1 cellular context compared by ENCODE assay signal in the genomic region with DNA sequence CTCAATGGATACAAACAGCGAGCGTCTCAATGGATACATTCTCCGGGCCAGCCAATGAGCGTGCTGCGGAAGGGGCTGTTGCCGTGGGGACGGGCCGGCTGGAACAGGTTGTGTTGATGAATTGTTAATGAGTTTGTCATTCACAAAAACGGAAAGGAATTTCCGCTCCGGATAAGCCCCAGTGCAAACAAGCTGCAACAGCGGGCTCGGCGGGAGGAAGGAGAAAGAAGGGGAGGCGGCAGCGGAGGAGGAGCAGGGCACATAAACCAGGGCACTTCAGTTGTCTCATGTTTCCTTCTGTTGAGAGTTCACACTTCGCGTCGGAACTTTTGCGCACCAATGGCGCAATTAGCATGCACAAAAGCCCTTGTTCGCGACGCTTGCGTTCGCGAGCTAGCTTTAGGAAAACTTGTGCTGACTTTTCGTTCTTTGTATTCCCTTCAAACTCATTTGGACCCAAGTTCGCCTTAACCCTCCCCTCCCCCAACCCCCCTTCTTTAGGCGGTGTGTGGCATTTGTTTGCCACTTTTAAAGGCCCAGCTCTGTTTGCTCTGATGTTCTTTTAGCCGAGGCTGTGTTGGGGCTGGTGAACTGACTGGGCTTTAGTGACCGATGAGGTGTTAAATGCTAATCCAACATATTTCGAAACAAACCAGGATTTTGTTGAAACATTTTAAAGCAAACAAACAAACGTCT.
TF ChIP-seq lines count a peak whose summit lies in the region.

A gene with protein sequence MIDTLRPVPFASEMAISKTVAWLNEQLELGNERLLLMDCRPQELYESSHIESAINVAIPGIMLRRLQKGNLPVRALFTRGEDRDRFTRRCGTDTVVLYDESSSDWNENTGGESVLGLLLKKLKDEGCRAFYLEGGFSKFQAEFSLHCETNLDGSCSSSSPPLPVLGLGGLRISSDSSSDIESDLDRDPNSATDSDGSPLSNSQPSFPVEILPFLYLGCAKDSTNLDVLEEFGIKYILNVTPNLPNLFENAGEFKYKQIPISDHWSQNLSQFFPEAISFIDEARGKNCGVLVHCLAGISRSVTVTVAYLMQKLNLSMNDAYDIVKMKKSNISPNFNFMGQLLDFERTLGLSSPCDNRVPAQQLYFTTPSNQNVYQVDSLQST (minus strand): TSS at position 10 of the 696 bp plus-strand sequence. CDS start 462 bp downstream, outside the sequence.

TF ChIP-seq in HepG2, 621 proteins besides CTCF, POLR2A, EP300 and RAD21 (continues in another document):
- TF ChIP-seq ZNF205 (CRISPR knock-in tag; IDR thresholded peaks at IDR 0.05) = peak; percentile 83
- TF ChIP-seq NKX3-1 (CRISPR knock-in tag; IDR thresholded peaks at IDR 0.05) = no peak; the same call in none of the 2 replicates
- TF ChIP-seq, protein P1, sequence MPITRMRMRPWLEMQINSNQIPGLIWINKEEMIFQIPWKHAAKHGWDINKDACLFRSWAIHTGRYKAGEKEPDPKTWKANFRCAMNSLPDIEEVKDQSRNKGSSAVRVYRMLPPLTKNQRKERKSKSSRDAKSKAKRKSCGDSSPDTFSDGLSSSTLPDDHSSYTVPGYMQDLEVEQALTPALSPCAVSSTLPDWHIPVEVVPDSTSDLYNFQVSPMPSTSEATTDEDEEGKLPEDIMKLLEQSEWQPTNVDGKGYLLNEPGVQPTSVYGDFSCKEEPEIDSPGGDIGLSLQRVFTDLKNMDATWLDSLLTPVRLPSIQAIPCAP (CRISPR knock-in tag; IDR thresholded peaks at IDR 0.05; ENCODE audit: low read depth) = no peak
- TF ChIP-seq, protein P2, sequence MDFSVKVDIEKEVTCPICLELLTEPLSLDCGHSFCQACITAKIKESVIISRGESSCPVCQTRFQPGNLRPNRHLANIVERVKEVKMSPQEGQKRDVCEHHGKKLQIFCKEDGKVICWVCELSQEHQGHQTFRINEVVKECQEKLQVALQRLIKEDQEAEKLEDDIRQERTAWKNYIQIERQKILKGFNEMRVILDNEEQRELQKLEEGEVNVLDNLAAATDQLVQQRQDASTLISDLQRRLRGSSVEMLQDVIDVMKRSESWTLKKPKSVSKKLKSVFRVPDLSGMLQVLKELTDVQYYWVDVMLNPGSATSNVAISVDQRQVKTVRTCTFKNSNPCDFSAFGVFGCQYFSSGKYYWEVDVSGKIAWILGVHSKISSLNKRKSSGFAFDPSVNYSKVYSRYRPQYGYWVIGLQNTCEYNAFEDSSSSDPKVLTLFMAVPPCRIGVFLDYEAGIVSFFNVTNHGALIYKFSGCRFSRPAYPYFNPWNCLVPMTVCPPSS (IDR thresholded peaks at IDR 0.05) = no peak
- TF ChIP-seq ZNF264 (CRISPR knock-in tag; IDR thresholded peaks at IDR 0.05) = no peak
- TF ChIP-seq SNRNP70 (IDR thresholded peaks at IDR 0.05; ENCODE audit: low read depth, low read length) = no peak
- peak; percentile 46; the same call in 1 of the 2 replicates for TF ChIP-seq ZBTB7B (CRISPR knock-in tag; IDR thresholded peaks at IDR 0.05)
- peak; percentile 72 for TF ChIP-seq ZSCAN29 (CRISPR knock-in tag; conservative IDR thresholded peaks at IDR 0.05)
- TF ChIP-seq ZNF558 (CRISPR knock-in tag; IDR thresholded peaks at IDR 0.05; ENCODE audit: borderline replicate concordance) = peak; percentile 90; the same call in 1 of the 2 replicates
- TF ChIP-seq KAT7 (CRISPR knock-in tag; IDR thresholded peaks at IDR 0.05; ENCODE audit: borderline replicate concordance) = no peak
- TF ChIP-seq MAZ (IDR thresholded peaks at IDR 0.05; ENCODE audit: borderline replicate concordance, low read depth, low read length) = peak; percentile 54
- peak; percentile 75 for TF ChIP-seq MAZ (CRISPR knock-in tag; IDR thresholded peaks at IDR 0.05; ENCODE audit: low read depth)
- no peak for TF ChIP-seq FOXA1 (IDR thresholded peaks at IDR 0.05)
- TF ChIP-seq FOXA1 (CRISPR knock-in tag; IDR thresholded peaks at IDR 0.05) = peak; percentile 95
- no peak for TF ChIP-seq NFIB (CRISPR knock-in tag; IDR thresholded peaks at IDR 0.05; ENCODE audit: borderline replicate concordance)
- TF ChIP-seq GATA4 (IDR thresholded peaks at IDR 0.05; ENCODE audit: borderline replicate concordance, low read depth) = peak; percentile 92; the same call in 1 of the 2 replicates
- TF ChIP-seq SP5 (CRISPR knock-in tag; IDR thresholded peaks at IDR 0.05; ENCODE audit: borderline replicate concordance, low read depth) = peak; percentile 99
- TF ChIP-seq NFYC (CRISPR knock-in tag; IDR thresholded peaks at IDR 0.05) = peak; percentile 85
- TF ChIP-seq, protein P3, sequence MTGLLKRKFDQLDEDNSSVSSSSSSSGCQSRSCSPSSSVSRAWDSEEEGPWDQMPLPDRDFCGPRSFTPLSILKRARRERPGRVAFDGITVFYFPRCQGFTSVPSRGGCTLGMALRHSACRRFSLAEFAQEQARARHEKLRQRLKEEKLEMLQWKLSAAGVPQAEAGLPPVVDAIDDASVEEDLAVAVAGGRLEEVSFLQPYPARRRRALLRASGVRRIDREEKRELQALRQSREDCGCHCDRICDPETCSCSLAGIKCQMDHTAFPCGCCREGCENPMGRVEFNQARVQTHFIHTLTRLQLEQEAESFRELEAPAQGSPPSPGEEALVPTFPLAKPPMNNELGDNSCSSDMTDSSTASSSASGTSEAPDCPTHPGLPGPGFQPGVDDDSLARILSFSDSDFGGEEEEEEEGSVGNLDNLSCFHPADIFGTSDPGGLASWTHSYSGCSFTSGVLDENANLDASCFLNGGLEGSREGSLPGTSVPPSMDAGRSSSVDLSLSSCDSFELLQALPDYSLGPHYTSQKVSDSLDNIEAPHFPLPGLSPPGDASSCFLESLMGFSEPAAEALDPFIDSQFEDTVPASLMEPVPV (CRISPR knock-in tag; IDR thresholded peaks at IDR 0.05) = peak; percentile 21; the same call in 1 of the 2 replicates
- peak; percentile 50; the same call in 1 of the 2 replicates for TF ChIP-seq ZNF737 (CRISPR knock-in tag; IDR thresholded peaks at IDR 0.05; ENCODE audit: borderline replicate concordance)
- no peak for TF ChIP-seq POLR2AphosphoS2 (IDR thresholded peaks at IDR 0.05; ENCODE audit: low read depth, low read length)
- TF ChIP-seq TBP (CRISPR knock-in tag; IDR thresholded peaks at IDR 0.05) = no peak
- TF ChIP-seq ZBTB1 (CRISPR knock-in tag; IDR thresholded peaks at IDR 0.05; ENCODE audit: borderline replicate concordance) = 0 out of 2 replicates have a peak, but pooled peaks have one; percentile 20
- peak; percentile 98 for TF ChIP-seq SALL1 (CRISPR knock-in tag; IDR thresholded peaks at IDR 0.05)
- peak; percentile 84; the same call in 1 of the 2 replicates for TF ChIP-seq TGIF2 (CRISPR knock-in tag; IDR thresholded peaks at IDR 0.05)
- TF ChIP-seq, protein P4, sequence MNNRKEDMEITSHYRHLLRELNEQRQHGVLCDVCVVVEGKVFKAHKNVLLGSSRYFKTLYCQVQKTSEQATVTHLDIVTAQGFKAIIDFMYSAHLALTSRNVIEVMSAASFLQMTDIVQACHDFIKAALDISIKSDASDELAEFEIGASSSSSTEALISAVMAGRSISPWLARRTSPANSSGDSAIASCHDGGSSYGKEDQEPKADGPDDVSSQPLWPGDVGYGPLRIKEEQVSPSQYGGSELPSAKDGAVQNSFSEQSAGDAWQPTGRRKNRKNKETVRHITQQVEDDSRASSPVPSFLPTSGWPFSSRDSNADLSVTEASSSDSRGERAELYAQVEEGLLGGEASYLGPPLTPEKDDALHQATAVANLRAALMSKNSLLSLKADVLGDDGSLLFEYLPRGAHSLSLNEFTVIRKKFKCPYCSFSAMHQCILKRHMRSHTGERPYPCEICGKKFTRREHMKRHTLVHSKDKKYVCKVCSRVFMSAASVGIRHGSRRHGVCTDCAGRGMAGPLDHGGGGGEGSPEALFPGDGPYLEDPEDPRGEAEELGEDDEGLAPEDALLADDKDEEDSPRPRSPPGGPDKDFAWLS (CRISPR knock-in tag; IDR thresholded peaks at IDR 0.05; ENCODE audit: borderline replicate concordance) = no peak
- TF ChIP-seq ZSCAN25 (CRISPR knock-in tag; IDR thresholded peaks at IDR 0.05) = peak; percentile 91
- TF ChIP-seq HMG20A (CRISPR knock-in tag; IDR thresholded peaks at IDR 0.05; ENCODE audit: borderline replicate concordance) = peak; percentile 84
- no peak for TF ChIP-seq CENPT (CRISPR knock-in tag; IDR thresholded peaks at IDR 0.05; ENCODE audit: low read depth)
- no peak for TF ChIP-seq ZFP82 (CRISPR knock-in tag; IDR thresholded peaks at IDR 0.05; ENCODE audit: borderline replicate concordance)
- TF ChIP-seq GZF1 (CRISPR knock-in tag; IDR thresholded peaks at IDR 0.05) = no peak
- 0 out of 2 replicates have a peak, but pooled peaks have one; percentile 7 for TF ChIP-seq ZNF644 (CRISPR knock-in tag; IDR thresholded peaks at IDR 0.05; ENCODE audit: low read depth)
- TF ChIP-seq, protein P5, sequence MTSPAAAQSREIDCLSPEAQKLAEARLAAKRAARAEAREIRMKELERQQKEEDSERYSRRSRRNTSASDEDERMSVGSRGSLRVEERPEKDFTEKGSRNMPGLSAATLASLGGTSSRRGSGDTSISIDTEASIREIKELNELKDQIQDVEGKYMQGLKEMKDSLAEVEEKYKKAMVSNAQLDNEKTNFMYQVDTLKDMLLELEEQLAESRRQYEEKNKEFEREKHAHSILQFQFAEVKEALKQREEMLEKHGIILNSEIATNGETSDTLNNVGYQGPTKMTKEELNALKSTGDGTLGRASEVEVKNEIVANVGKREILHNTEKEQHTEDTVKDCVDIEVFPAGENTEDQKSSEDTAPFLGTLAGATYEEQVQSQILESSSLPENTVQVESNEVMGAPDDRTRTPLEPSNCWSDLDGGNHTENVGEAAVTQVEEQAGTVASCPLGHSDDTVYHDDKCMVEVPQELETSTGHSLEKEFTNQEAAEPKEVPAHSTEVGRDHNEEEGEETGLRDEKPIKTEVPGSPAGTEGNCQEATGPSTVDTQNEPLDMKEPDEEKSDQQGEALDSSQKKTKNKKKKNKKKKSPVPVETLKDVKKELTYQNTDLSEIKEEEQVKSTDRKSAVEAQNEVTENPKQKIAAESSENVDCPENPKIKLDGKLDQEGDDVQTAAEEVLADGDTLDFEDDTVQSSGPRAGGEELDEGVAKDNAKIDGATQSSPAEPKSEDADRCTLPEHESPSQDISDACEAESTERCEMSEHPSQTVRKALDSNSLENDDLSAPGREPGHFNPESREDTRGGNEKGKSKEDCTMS (CRISPR knock-in tag; conservative IDR thresholded peaks at IDR 0.05) = 0 out of 2 replicates have a peak, but pooled peaks have one; percentile 26
- TF ChIP-seq AGO2 (optimal IDR thresholded peaks at IDR 0.05; ENCODE audit: low read depth, low read length) = no peak
- no peak for TF ChIP-seq NCOA1 (CRISPR knock-in tag; IDR thresholded peaks at IDR 0.05)
- no peak; the same call in 1 of the 2 replicates for TF ChIP-seq SMAD3 (CRISPR knock-in tag; IDR thresholded peaks at IDR 0.05)
- no peak for TF ChIP-seq TOE1 (CRISPR knock-in tag; IDR thresholded peaks at IDR 0.05)
- TF ChIP-seq NBN (conservative IDR thresholded peaks at IDR 0.05) = no peak
- TF ChIP-seq DR1 (CRISPR knock-in tag; IDR thresholded peaks at IDR 0.05) = peak; percentile 97
- TF ChIP-seq ISL2 (CRISPR knock-in tag; IDR thresholded peaks at IDR 0.05) = peak; percentile 90
- TF ChIP-seq FOXP1 (IDR thresholded peaks at IDR 0.05) = peak; percentile 57; the same call in 1 of the 2 replicates
- peak; percentile 86 for TF ChIP-seq FOXP1 (CRISPR knock-in tag; IDR thresholded peaks at IDR 0.05)
- no peak for TF ChIP-seq ATRX (CRISPR knock-in tag; IDR thresholded peaks at IDR 0.05; ENCODE audit: borderline replicate concordance)
- TF ChIP-seq ZNF850 (CRISPR knock-in tag; conservative IDR thresholded peaks at IDR 0.05) = no peak; the same call in 1 of the 2 replicates
- TF ChIP-seq IKZF4 (CRISPR knock-in tag; IDR thresholded peaks at IDR 0.05; ENCODE audit: borderline replicate concordance, low read depth, not compliant biosample characterization) = no peak
- TF ChIP-seq ZNF17 (CRISPR knock-in tag; IDR thresholded peaks at IDR 0.05) = no peak
- TF ChIP-seq ZNF776 (CRISPR knock-in tag; IDR thresholded peaks at IDR 0.05) = no peak
- TF ChIP-seq, protein P6, sequence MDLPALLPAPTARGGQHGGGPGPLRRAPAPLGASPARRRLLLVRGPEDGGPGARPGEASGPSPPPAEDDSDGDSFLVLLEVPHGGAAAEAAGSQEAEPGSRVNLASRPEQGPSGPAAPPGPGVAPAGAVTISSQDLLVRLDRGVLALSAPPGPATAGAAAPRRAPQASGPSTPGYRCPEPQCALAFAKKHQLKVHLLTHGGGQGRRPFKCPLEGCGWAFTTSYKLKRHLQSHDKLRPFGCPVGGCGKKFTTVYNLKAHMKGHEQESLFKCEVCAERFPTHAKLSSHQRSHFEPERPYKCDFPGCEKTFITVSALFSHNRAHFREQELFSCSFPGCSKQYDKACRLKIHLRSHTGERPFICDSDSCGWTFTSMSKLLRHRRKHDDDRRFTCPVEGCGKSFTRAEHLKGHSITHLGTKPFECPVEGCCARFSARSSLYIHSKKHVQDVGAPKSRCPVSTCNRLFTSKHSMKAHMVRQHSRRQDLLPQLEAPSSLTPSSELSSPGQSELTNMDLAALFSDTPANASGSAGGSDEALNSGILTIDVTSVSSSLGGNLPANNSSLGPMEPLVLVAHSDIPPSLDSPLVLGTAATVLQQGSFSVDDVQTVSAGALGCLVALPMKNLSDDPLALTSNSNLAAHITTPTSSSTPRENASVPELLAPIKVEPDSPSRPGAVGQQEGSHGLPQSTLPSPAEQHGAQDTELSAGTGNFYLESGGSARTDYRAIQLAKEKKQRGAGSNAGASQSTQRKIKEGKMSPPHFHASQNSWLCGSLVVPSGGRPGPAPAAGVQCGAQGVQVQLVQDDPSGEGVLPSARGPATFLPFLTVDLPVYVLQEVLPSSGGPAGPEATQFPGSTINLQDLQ (CRISPR knock-in tag; IDR thresholded peaks at IDR 0.05) = peak; percentile 80; the same call in 1 of the 2 replicates
- TF ChIP-seq, protein P7, sequence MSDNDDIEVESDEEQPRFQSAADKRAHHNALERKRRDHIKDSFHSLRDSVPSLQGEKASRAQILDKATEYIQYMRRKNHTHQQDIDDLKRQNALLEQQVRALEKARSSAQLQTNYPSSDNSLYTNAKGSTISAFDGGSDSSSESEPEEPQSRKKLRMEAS (IDR thresholded peaks at IDR 0.05) = no peak
